In genomic region chr11:110290591-110291334, GRCh38 we compare ENCODE assay signal across 18 cellular contexts. TPM values are rescaled to one million over a fixed set of nuclear protein-coding genes. Genes with fewer than 3 reads are reported as not detected.
A peak's percentile ranks its signal among the peaks of the same experiment; 100 is the strongest.
DNase-seq lines count a peak whose midpoint lies in the region; ATAC-seq, FAIRE-seq and TF ChIP-seq lines count a peak whose summit lies in the region.
"Had no signal": no experiment of that assay in that cellular context is flagged by ENCODE, and none has a peak within 500 bp of the region (broad histone marks: within the 10 kb centered on the region; RNA-seq: fewer than 3 reads in every experiment).

No MANE protein-coding gene starts in this region.

- H3K79me2 ChIP-seq in mammary epithelial cell (ENCODE audit: insufficient read depth, low read length) = peaks cover 100% of the 10 kb centered on the region

- dilution Hi-C loops in mammary epithelial cell (cut with HindIII; ENCODE audit: low sequenced_read_pairs) = no loop called here

- H3K36me3 ChIP-seq in mammary epithelial cell (ENCODE audit: insufficient read depth, low read length) (no peaks in the 10 kb centered on the region), adrenal gland (replicated peaks in 1 of 2) (no peaks in the 10 kb centered on the region)

- no peak overlapping the region for H3K4me2 ChIP-seq in mammary epithelial cell (ENCODE audit: insufficient read depth, low read depth, low read length)

- H3K4me3 Mint-ChIP-seq in MCF 10A (ENCODE audit: unreplicated experiment) (no peak overlapping the region), osteocyte (ENCODE audit: unreplicated experiment) (no peak overlapping the region)

- no peak overlapping the region for H3K4me3 ChIP-seq in mammary epithelial cell (replicated peaks in 1 of 3; ENCODE audit: insufficient read depth in 1 of 3, low read depth in 2 of 3, low read length in 3 of 3)
- peak overlapping the region in 1 of 4 donors; percentile 13 for H3K4me3 ChIP-seq in adrenal gland
- H3K4me3 ChIP-seq: BLaER1 treated with 17β-estradiol and CSF1 and Interleukin-3, amounts not matched to agents 10 nM and 100 nM had no signal

- no peak for ATAC-seq in HG03457 (IDR thresholded peaks at IDR 0.05; ENCODE audit: unreplicated experiment)
- ATAC-seq: SK-N-SH treated with all-trans-retinoic acid at 6 μM for 48 hours had no signal

- CTCF ChIA-PET in MCF 10A (lab: Yijun Ruan, JAX) (interaction anchor here (0.7 to 2.7 kb wide), 5 partner anchors 24 to 344 kb away, joined by 3 to 8 read pairs (median 3); partner anchors contain the start of gene FDX1), mammary epithelial cell (lab: Charles Lee; ENCODE audit: low non-redundant PET) (no interaction called here)

- BruUV-seq in MCF 10A (replicated peaks; lab: Mats Ljungman, UMichigan) (no TSS peak), mammary epithelial cell (replicated peaks; lab: Mats Ljungman, UMichigan) (no TSS peak)

- FAIRE-seq in GM19239 (lab: Jason Lieb, UNC) = peak; percentile 55

- H3K4me1 Mint-ChIP-seq in MCF 10A (ENCODE audit: insufficient read depth, unreplicated experiment) (peaks cover 32% of the 10 kb centered on the region), osteocyte (ENCODE audit: unreplicated experiment) (peaks cover 76% of the 10 kb centered on the region)

- intact Hi-C loops in MCF 10A (cut with micrococcal nuclease) = no loop called here
- intact Hi-C loops in mammary epithelial cell (cut with micrococcal nuclease) = no loop called here
- intact Hi-C loops in adrenal gland (cut with DNase I) = loop anchor here in 1 of 2 donors (10.0 kb wide), 1 partner anchor 64 kb away; no protein-coding TSS in a partner anchor

- POLR2A ChIA-PET in MCF 10A (lab: Yijun Ruan, JAX) = interaction anchor here (1.9 kb wide), 1 partner anchor 11 kb away, joined by 5 read pairs; no protein-coding TSS in a partner anchor

- H3K9me3 ChIP-seq in mammary epithelial cell (replicated peaks; ENCODE audit: insufficient read depth, low read length) (no peaks in the 10 kb centered on the region), adrenal gland (replicated peaks in 1 of 3) (no peaks in the 10 kb centered on the region)
- H3K9me3 ChIP-seq: BLaER1 treated with 17β-estradiol and CSF1 and Interleukin-3, amounts not matched to agents 10 nM and 100 nM had no signal

- H2AFZ ChIP-seq in mammary epithelial cell (ENCODE audit: low read depth, low read length) = no peak overlapping the region

- H3K27ac ChIP-seq in mammary epithelial cell (ENCODE audit: insufficient read depth, low read depth, low read length) = no peak overlapping the region
- H3K27ac ChIP-seq in adrenal gland = peak overlapping the region; percentile 17 to 97 (median 44)
- H3K27ac ChIP-seq: BLaER1 treated with 17β-estradiol and CSF1 and Interleukin-3, amounts not matched to agents 10 nM and 100 nM had no signal

- DNase-seq in MCF 10A (ENCODE audit: unreplicated experiment) (no peak), mammary epithelial cell (no peak), GM19239 (ENCODE audit: insufficient read length, low spot score) (no peak), adrenal gland (no peak), osteocyte (ENCODE audit: extremely low spot score, unreplicated experiment) (no peak), RPMI8226 (no peak), NCI-H1092 (lab: John Stamatoyannopoulos, UW) (no peak)
- DNase-seq: DMS79 treated with DMSO at 0.1 percent for 48 hours, GOT3, NCI-H1417, NCI-H187, NCI-H2107, NCI-H2227 treated with DMSO at 0.1 percent for 48 hours, NCI-H524, SIG-M5 had no signal

- no peak overlapping the region for H3K9ac ChIP-seq in mammary epithelial cell (ENCODE audit: insufficient read depth, low read length)
- H3K9ac ChIP-seq: BLaER1 treated with 17β-estradiol and CSF1 and Interleukin-3, amounts not matched to agents 10 nM and 100 nM had no signal

- no peak for TF ChIP-seq POLR2A in adrenal gland (IDR thresholded peaks at IDR 0.05)

- H3K27ac Mint-ChIP-seq in MCF 10A (ENCODE audit: low read depth, unreplicated experiment) (peak overlapping the region; percentile 53), osteocyte (ENCODE audit: unreplicated experiment) (peak overlapping the region; percentile 16)

- in situ Hi-C loops in mammary epithelial cell (cut with MboI; ENCODE audit: low sequenced_read_pairs in 2 of 2) = no loop called here

- H3K27me3 ChIP-seq in mammary epithelial cell (ENCODE audit: insufficient read depth, low read length) (no peaks in the 10 kb centered on the region), adrenal gland (no peaks in the 10 kb centered on the region)
- H3K27me3 ChIP-seq: BLaER1 treated with 17β-estradiol and CSF1 and Interleukin-3, amounts not matched to agents 10 nM and 100 nM had no signal

- TF ChIP-seq CTCF in MCF 10A (IDR thresholded peaks at IDR 0.05; ENCODE audit: unreplicated experiment) = no peak
- no peak for TF ChIP-seq CTCF in mammary epithelial cell (conservative IDR thresholded peaks at IDR 0.05 in 1 of 2, IDR thresholded peaks at IDR 0.05 in 1 of 2; ENCODE audit: extremely low read depth in 1 of 2, insufficient read depth in 1 of 2, low read depth in 1 of 2, low read length in 2 of 2)
- no peak for TF ChIP-seq CTCF in adrenal gland (IDR thresholded peaks at IDR 0.05)
- no peak for TF ChIP-seq CTCF in osteocyte (IDR thresholded peaks at IDR 0.05)

- H3K9me3 Mint-ChIP-seq in MCF 10A (ENCODE audit: unreplicated experiment) (no peaks in the 10 kb centered on the region), osteocyte (ENCODE audit: unreplicated experiment) (no peaks in the 10 kb centered on the region)

- H4K20me1 ChIP-seq in mammary epithelial cell (ENCODE audit: insufficient read depth, low read length) = peaks cover 7% of the 10 kb centered on the region

- WGBS in mammary epithelial cell (ENCODE audit: low coverage, missing lambda C conversion rate) = 100% methylated on average over 7 of the region's 7 CpGs
- 69 to 85% (median 77%) methylated on average over 7 of the region's 7 CpGs for WGBS in adrenal gland, 4 donors

- H3K36me3 Mint-ChIP-seq in MCF 10A (ENCODE audit: insufficient read depth, unreplicated experiment) (no peaks in the 10 kb centered on the region), osteocyte (ENCODE audit: unreplicated experiment) (peaks cover 5% of the 10 kb centered on the region)

- H3K4me1 ChIP-seq in mammary epithelial cell (ENCODE audit: insufficient read depth, low read length) = peaks cover 10% of the 10 kb centered on the region
- H3K4me1 ChIP-seq in adrenal gland (replicated peaks in 1 of 2) = peaks cover 55 to 78% of the 10 kb centered on the region in 2 donors

- H3K27me3 Mint-ChIP-seq in MCF 10A (ENCODE audit: insufficient read depth, unreplicated experiment) (no peaks in the 10 kb centered on the region), osteocyte (ENCODE audit: unreplicated experiment) (no peaks in the 10 kb centered on the region)

RNA-seq across cellular contexts. Expression of gene RDX, which starts 5.7 kb away (rescaled TPM):
- 132 and 145 TPM in 2 replicates for total RNA-seq in MCF 10A (2022)
- 100 to 1,000 TPM in 1 of 2 donors, 10 to 100 TPM in 1; 64.8 to 116 TPM for total RNA-seq in mammary epithelial cell
- 62.9 TPM for polyA plus RNA-seq in mammary epithelial cell
- 111 TPM for polyA minus RNA-seq in mammary epithelial cell
- 1,000 to 10,000 TPM in 1 of 8 donors, 100 to 1,000 TPM in 7; 229 to 1,153 (median 673) TPM for total RNA-seq in adrenal gland
- 100 to 1,000 TPM in 2 of 3 donors, 10 to 100 TPM in 1; 82.4 to 581 (median 196) TPM for polyA plus RNA-seq in adrenal gland
- 154 and 163 TPM in 2 replicates for total RNA-seq in osteocyte
